In genomic region chr18:75202976-75203375, GRCh38 we compare ENCODE assay signal across 22 cellular contexts. TPM values are rescaled to one million over a fixed set of nuclear protein-coding genes. Genes with fewer than 3 reads are reported as not detected.
A peak's percentile ranks its signal among the peaks of the same experiment; 100 is the strongest.
DNase-seq lines count a peak whose midpoint lies in the region; FAIRE-seq and TF ChIP-seq lines count a peak whose summit lies in the region.
"Had no signal": no experiment of that assay in that cellular context is flagged by ENCODE, and none has a peak within 500 bp of the region (broad histone marks: within the 10 kb centered on the region; RNA-seq: fewer than 3 reads in every experiment).

No MANE protein-coding gene starts in this region.

- H3K9me3 Mint-ChIP-seq in CD8-positive, alpha-beta memory T cell, result no peaks in the 10 kb centered on the region
- H3K9me3 Mint-ChIP-seq in astrocyte (ENCODE audit: unreplicated experiment), result no peaks in the 10 kb centered on the region
- H3K9me3 Mint-ChIP-seq in endodermal cell, result no peaks in the 10 kb centered on the region
- H3K9me3 Mint-ChIP-seq in activated T-helper 1 cell treated with anti-CD3 and anti-CD28 coated beads, Interleukin-12 subunit alpha, Interleukin-12 subunit beta, Interleukin-2, Interleukin-4 antibody, amounts not matched to agents 30 ng/mL and 10 ng/mL and 1 ng/mL, durations not matched to agents 14 hours and 24 hours and 36 hours, result no peaks in the 10 kb centered on the region
- H3K9me3 Mint-ChIP-seq: activated naive CD4-positive, alpha-beta T cell treated with anti-CD3 and anti-CD28 coated beads, Interleukin-2, amount 50 U/mL, for 24 hours; activated T-cell treated with anti-CD3 and anti-CD28 coated beads, Interleukin-2, amount 50 U/mL, for 24 hours; stimulated activated naive B cell treated with anti-CD40 and anti-IgM and Interleukin-4, amounts not matched to agents 10 μg/mL and 1 μg/mL and 100 μg/mL, for 72 hours had no signal

- no peak overlapping the region for H2BK5ac ChIP-seq in mesenchymal stem cell (ENCODE audit: low read depth, low read length, poor library complexity, severe bottlenecking)

- H3K27me3 ChIP-seq in CD8-positive, alpha-beta memory T cell (ENCODE audit: insufficient read depth, low read length, poor library complexity, severe bottlenecking), result no peaks in the 10 kb centered on the region
- H3K27me3 ChIP-seq in astrocyte (ENCODE audit: insufficient read depth, low read length) (no peaks in the 10 kb centered on the region), mesenchymal stem cell (ENCODE audit: control insufficient read depth in 1 of 2, insufficient read depth in 1 of 2, low read length in 2 of 2) (peaks cover 0 to 45% of the 10 kb centered on the region in 2 experiments), stomach (peaks cover 0 to 7% (median 0%) of the 10 kb centered on the region in 3 donors), endodermal cell (ENCODE audit: control insufficient read depth, insufficient read depth, low read length, poor library complexity, severe bottlenecking) (peaks cover 65% of the 10 kb centered on the region)
- H3K27me3 ChIP-seq: foreskin keratinocyte, uterus had no signal

- H2BK12ac ChIP-seq in mesenchymal stem cell (ENCODE audit: low read length in 2 of 2), result no peak overlapping the region

- no peak overlapping the region for H4K8ac ChIP-seq in mesenchymal stem cell (ENCODE audit: low read length)

- H3K9me3 ChIP-seq in CD8-positive, alpha-beta memory T cell (ENCODE audit: low read length), result no peaks in the 10 kb centered on the region
- no peaks in the 10 kb centered on the region for H3K9me3 ChIP-seq in astrocyte (ENCODE audit: insufficient read depth, low read depth, low read length)
- no peaks in the 10 kb centered on the region for H3K9me3 ChIP-seq in mesenchymal stem cell (ENCODE audit: control insufficient read depth, low read length)
- H3K9me3 ChIP-seq in stomach, result no peaks in the 10 kb centered on the region
- no peaks in the 10 kb centered on the region for H3K9me3 ChIP-seq in endodermal cell (ENCODE audit: control insufficient read depth, low read length)
- H3K9me3 ChIP-seq: mucosa of descending colon, uterus had no signal

- H2AFZ ChIP-seq in astrocyte (ENCODE audit: low read depth, low read length) (no peak overlapping the region), mesenchymal stem cell (ENCODE audit: low read depth, low read length) (no peak overlapping the region)

- H3K14ac ChIP-seq in mesenchymal stem cell (ENCODE audit: low read length in 2 of 2), result no peak overlapping the region

- no peak overlapping the region for H3K18ac ChIP-seq in mesenchymal stem cell (ENCODE audit: low read depth in 1 of 2, low read length in 2 of 2)

- no peak overlapping the region for H2AK5ac ChIP-seq in mesenchymal stem cell (ENCODE audit: low read length, severe bottlenecking)

- H2BK15ac ChIP-seq in mesenchymal stem cell (ENCODE audit: low read depth, poor library complexity, severe bottlenecking), result no peak overlapping the region

- peaks cover 33% of the 10 kb centered on the region for H3K4me1 ChIP-seq in CD8-positive, alpha-beta memory T cell (ENCODE audit: insufficient read depth, low read length)
- H3K4me1 ChIP-seq in astrocyte (ENCODE audit: insufficient read depth, low read length), result peaks cover 29% of the 10 kb centered on the region
- H3K4me1 ChIP-seq in mesenchymal stem cell (ENCODE audit: control insufficient read depth, insufficient read depth, low read depth, low read length), result peaks cover 25% of the 10 kb centered on the region
- H3K4me1 ChIP-seq in stomach, result peaks cover 40 to 96% (median 68%) of the 10 kb centered on the region in 4 donors
- H3K4me1 ChIP-seq in endodermal cell (ENCODE audit: control insufficient read depth, insufficient read depth, low read length), result peaks cover 5% of the 10 kb centered on the region

- POLR2A ChIA-PET in CD8-positive, alpha-beta memory T cell (lab: Charles Lee), result interaction anchor here (0.7 kb wide), 1 partner anchor 1121 kb away, joined by 3 read pairs; no protein-coding TSS in a partner anchor

- H3K23ac ChIP-seq in mesenchymal stem cell (ENCODE audit: low read length in 2 of 2), result no peak overlapping the region

- no peak overlapping the region for H3K4ac ChIP-seq in mesenchymal stem cell (ENCODE audit: low read depth in 1 of 2, low read length in 2 of 2)

- intact Hi-C loops in stomach (cut with DNase I; ENCODE audit: low total_unique reads), result no loop called here
- intact Hi-C loops in activated T-helper 1 cell treated with anti-CD3 and anti-CD28 coated beads, Interleukin-12 subunit alpha, Interleukin-12 subunit beta, Interleukin-2, Interleukin-4 antibody, amounts not matched to agents 30 ng/mL and 10 ng/mL and 1 ng/mL, durations not matched to agents 14 hours and 24 hours and 36 hours (cut with micrococcal nuclease), result loop anchor here (10.0 kb wide), 2 partner anchors 298 to 548 kb away; no protein-coding TSS in a partner anchor

- no peak for DNase-seq in CD8-positive, alpha-beta memory T cell
- DNase-seq in astrocyte (ENCODE audit: low read depth), result no peak
- DNase-seq in mesenchymal stem cell, result no peak
- DNase-seq in stomach, result no peak
- DNase-seq in D721Med (ENCODE audit: insufficient read length, low spot score), result no peak
- no peak for DNase-seq in endodermal cell
- DNase-seq in NCI-H2171 (lab: John Stamatoyannopoulos, UW), result no peak
- DNase-seq in activated T-helper 1 cell treated with anti-CD3 and anti-CD28 coated beads, Interleukin-12 subunit alpha, Interleukin-12 subunit beta, Interleukin-2, Interleukin-4 antibody, amounts not matched to agents 30 ng/mL and 10 ng/mL and 1 ng/mL, durations not matched to agents 14 hours and 24 hours and 36 hours (ENCODE audit: low spot score), result no peak
- DNase-seq: activated CD4-positive, alpha-beta T cell treated with anti-CD3 and anti-CD28 coated beads, Interleukin-2, amount 50 U/mL, for 48 hours; activated T-cell treated with anti-CD3 and anti-CD28 coated beads, Interleukin-2, amount 50 U/mL, for 24 hours; effector memory CD4-positive, alpha-beta T cell; foreskin keratinocyte; GF-D8; mucosa of descending colon; NCI-H1694 treated with DMSO at 0.1 percent for 48 hours; stimulated activated naive B cell treated with anti-CD40 and anti-IgM and Interleukin-4, amounts not matched to agents 10 μg/mL and 1 μg/mL and 100 μg/mL, for 72 hours; uterus had no signal

- no peak for TF ChIP-seq POLR2A in stomach (IDR thresholded peaks at IDR 0.05)

- TF ChIP-seq CTCF in astrocyte (IDR thresholded peaks at IDR 0.05; ENCODE audit: insufficient read depth, low read depth, low read length) (no peak), stomach (IDR thresholded peaks at IDR 0.05) (no peak), D721Med (IDR thresholded peaks at IDR 0.05; ENCODE audit: insufficient read depth, missing control alignments) (no peak), endodermal cell (conservative IDR thresholded peaks at IDR 0.05) (no peak)

- H3K4me2 ChIP-seq in astrocyte (ENCODE audit: low read length), result peak overlapping the region; percentile 81
- H3K4me2 ChIP-seq in mesenchymal stem cell (ENCODE audit: low read length, poor library complexity, severe bottlenecking), result no peak overlapping the region

- no peak overlapping the region for H3K27ac ChIP-seq in CD8-positive, alpha-beta memory T cell (ENCODE audit: low read depth, low read length)
- H3K27ac ChIP-seq in astrocyte (ENCODE audit: low read depth, low read length) (no peak overlapping the region), mesenchymal stem cell (ENCODE audit: low read length, poor library complexity, severe bottlenecking) (no peak overlapping the region), stomach (peak overlapping the region in 4 of 5 donors; percentile 58 to 98 (median 96)), endodermal cell (ENCODE audit: low read depth, low read length) (no peak overlapping the region)
- H3K27ac ChIP-seq: cardiac muscle cell, foreskin keratinocyte had no signal

- no peaks in the 10 kb centered on the region for H3K27me3 Mint-ChIP-seq in CD8-positive, alpha-beta memory T cell
- H3K27me3 Mint-ChIP-seq in astrocyte (ENCODE audit: low read depth, unreplicated experiment) (peaks cover 41% of the 10 kb centered on the region), endodermal cell (ENCODE audit: insufficient read depth) (peaks cover 63% of the 10 kb centered on the region)
- peaks cover 30% of the 10 kb centered on the region for H3K27me3 Mint-ChIP-seq in activated T-helper 1 cell treated with anti-CD3 and anti-CD28 coated beads, Interleukin-12 subunit alpha, Interleukin-12 subunit beta, Interleukin-2, Interleukin-4 antibody, amounts not matched to agents 30 ng/mL and 10 ng/mL and 1 ng/mL, durations not matched to agents 14 hours and 24 hours and 36 hours (ENCODE audit: insufficient read depth)
- H3K27me3 Mint-ChIP-seq: activated naive CD4-positive, alpha-beta T cell treated with anti-CD3 and anti-CD28 coated beads, Interleukin-2, amount 50 U/mL, for 24 hours had no signal

- CTCF ChIA-PET in CD8-positive, alpha-beta memory T cell (lab: Charles Lee), result no interaction called here

- H3K27ac Mint-ChIP-seq in CD8-positive, alpha-beta memory T cell, result peak overlapping the region in 5 of 8 donors; percentile 44 to 69 (median 57)
- H3K27ac Mint-ChIP-seq in astrocyte (ENCODE audit: unreplicated experiment) (no peak overlapping the region), endodermal cell (no peak overlapping the region)
- no peak overlapping the region for H3K27ac Mint-ChIP-seq in activated T-helper 1 cell treated with anti-CD3 and anti-CD28 coated beads, Interleukin-12 subunit alpha, Interleukin-12 subunit beta, Interleukin-2, Interleukin-4 antibody, amounts not matched to agents 30 ng/mL and 10 ng/mL and 1 ng/mL, durations not matched to agents 14 hours and 24 hours and 36 hours
- H3K27ac Mint-ChIP-seq: activated naive CD4-positive, alpha-beta T cell treated with anti-CD3 and anti-CD28 coated beads, Interleukin-2, amount 50 U/mL, for 24 hours; activated T-cell treated with anti-CD3 and anti-CD28 coated beads, Interleukin-2, amount 50 U/mL, for 24 hours; progenitor cell of endocrine pancreas; stimulated activated naive B cell treated with anti-CD40 and anti-IgM and Interleukin-4, amounts not matched to agents 10 μg/mL and 1 μg/mL and 100 μg/mL, for 72 hours had no signal

- H3K79me2 ChIP-seq in astrocyte (ENCODE audit: insufficient read depth, low read length), result peaks cover 67% of the 10 kb centered on the region

- FAIRE-seq in astrocyte (lab: Jason Lieb, UNC) (no peak), D721Med (lab: Jason Lieb, UNC) (no peak)
- FAIRE-seq: GM12892, RCC 7860 had no signal

- H3K4me3 ChIP-seq in CD8-positive, alpha-beta memory T cell (ENCODE audit: low read length), result no peak overlapping the region
- H3K4me3 ChIP-seq in astrocyte (ENCODE audit: insufficient read depth, low read depth, low read length) (no peak overlapping the region), mesenchymal stem cell (ENCODE audit: insufficient read depth in 1 of 2, low read depth in 1 of 2, low read length in 2 of 2) (peak overlapping the region in 1 of 2 experiments; percentile 95), stomach (peak overlapping the region in 2 of 4 donors; percentile 80 to 97), endodermal cell (ENCODE audit: low read length) (no peak overlapping the region)
- H3K4me3 ChIP-seq: cardiac muscle cell, mucosa of descending colon had no signal

- peaks cover 56 to 69% (median 65%) of the 10 kb centered on the region in 3 donors for H3K4me1 Mint-ChIP-seq in CD8-positive, alpha-beta memory T cell
- H3K4me1 Mint-ChIP-seq in astrocyte (ENCODE audit: low read depth, unreplicated experiment) (peaks cover 16% of the 10 kb centered on the region), endodermal cell (peaks cover 30% of the 10 kb centered on the region)
- H3K4me1 Mint-ChIP-seq in activated T-helper 1 cell treated with anti-CD3 and anti-CD28 coated beads, Interleukin-12 subunit alpha, Interleukin-12 subunit beta, Interleukin-2, Interleukin-4 antibody, amounts not matched to agents 30 ng/mL and 10 ng/mL and 1 ng/mL, durations not matched to agents 14 hours and 24 hours and 36 hours (ENCODE audit: low read depth), result peaks cover 34% of the 10 kb centered on the region

- peaks cover 47% of the 10 kb centered on the region for H4K20me1 ChIP-seq in astrocyte (ENCODE audit: insufficient read depth, low read length)

- peak overlapping the region in 1 of 7 donors; percentile 76 for H3K4me3 Mint-ChIP-seq in CD8-positive, alpha-beta memory T cell
- H3K4me3 Mint-ChIP-seq in astrocyte (ENCODE audit: unreplicated experiment), result no peak overlapping the region
- H3K4me3 Mint-ChIP-seq in endodermal cell, result no peak overlapping the region
- no peak overlapping the region for H3K4me3 Mint-ChIP-seq in activated T-helper 1 cell treated with anti-CD3 and anti-CD28 coated beads, Interleukin-12 subunit alpha, Interleukin-12 subunit beta, Interleukin-2, Interleukin-4 antibody, amounts not matched to agents 30 ng/mL and 10 ng/mL and 1 ng/mL, durations not matched to agents 14 hours and 24 hours and 36 hours
- H3K4me3 Mint-ChIP-seq: activated naive CD4-positive, alpha-beta T cell treated with anti-CD3 and anti-CD28 coated beads, Interleukin-2, amount 50 U/mL, for 24 hours; activated T-cell treated with anti-CD3 and anti-CD28 coated beads, Interleukin-2, amount 50 U/mL, for 24 hours; stimulated activated naive B cell treated with anti-CD40 and anti-IgM and Interleukin-4, amounts not matched to agents 10 μg/mL and 1 μg/mL and 100 μg/mL, for 72 hours had no signal

- peaks cover 0 to 30% (median 4%) of the 10 kb centered on the region in 3 donors for H3K36me3 Mint-ChIP-seq in CD8-positive, alpha-beta memory T cell
- no peaks in the 10 kb centered on the region for H3K36me3 Mint-ChIP-seq in astrocyte (ENCODE audit: low read depth, unreplicated experiment)
- H3K36me3 Mint-ChIP-seq in endodermal cell (ENCODE audit: low read depth), result peaks cover 3% of the 10 kb centered on the region
- H3K36me3 Mint-ChIP-seq in activated T-helper 1 cell treated with anti-CD3 and anti-CD28 coated beads, Interleukin-12 subunit alpha, Interleukin-12 subunit beta, Interleukin-2, Interleukin-4 antibody, amounts not matched to agents 30 ng/mL and 10 ng/mL and 1 ng/mL, durations not matched to agents 14 hours and 24 hours and 36 hours (ENCODE audit: low read depth), result peaks cover 25% of the 10 kb centered on the region

- H3K79me1 ChIP-seq in mesenchymal stem cell (replicated peaks; ENCODE audit: low read length, poor library complexity, severe bottlenecking), result peaks cover 25% of the 10 kb centered on the region

- TF ChIP-seq EP300 in stomach (IDR thresholded peaks at IDR 0.05), result no peak

- no peaks in the 10 kb centered on the region for H3K36me3 ChIP-seq in CD8-positive, alpha-beta memory T cell (ENCODE audit: insufficient read depth, low read length)
- no peaks in the 10 kb centered on the region for H3K36me3 ChIP-seq in astrocyte (ENCODE audit: insufficient read depth, low read length)
- H3K36me3 ChIP-seq in mesenchymal stem cell (ENCODE audit: control insufficient read depth in 1 of 2, insufficient read depth in 2 of 2, low read depth in 1 of 2, low read length in 2 of 2), result peaks cover 8 to 13% of the 10 kb centered on the region in 2 experiments
- peaks cover 0 to 25% (median 20%) of the 10 kb centered on the region in 4 donors for H3K36me3 ChIP-seq in stomach
- H3K36me3 ChIP-seq in endodermal cell (ENCODE audit: control insufficient read depth, insufficient read depth, low read length), result no peaks in the 10 kb centered on the region
- H3K36me3 ChIP-seq: cardiac muscle cell, uterus had no signal

- H3K9ac ChIP-seq in astrocyte (ENCODE audit: low read length), result no peak overlapping the region
- H3K9ac ChIP-seq in mesenchymal stem cell (ENCODE audit: low read length), result peak overlapping the region; percentile 89
- H3K9ac ChIP-seq in endodermal cell (ENCODE audit: extremely low read depth, low read length, poor library complexity, severe bottlenecking), result no peak overlapping the region

- 94% methylated on average over 5 of the region's 5 CpGs for WGBS in mesenchymal stem cell
- WGBS in stomach, 5 donors, result 78 to 94% (median 92%) methylated on average over 5 of the region's 5 CpGs
- 94 to 96% methylated on average over 3 to 5 of the region's 5 CpGs for WGBS in endodermal cell (ENCODE audit: insufficient coverage in 1 of 2, insufficient read length in 1 of 2), 2 experiments

- no peak overlapping the region for H2BK120ac ChIP-seq in mesenchymal stem cell (ENCODE audit: low read depth, low read length)

- no peak overlapping the region for H4K91ac ChIP-seq in mesenchymal stem cell (ENCODE audit: low read length)

RNA-seq across cellular contexts. Expression of gene PTGR3, which starts 6.0 kb away (rescaled TPM):
- total RNA-seq in CD8-positive, alpha-beta memory T cell, result 10 to 100 TPM; 25.8 to 26.3 TPM
- polyA plus RNA-seq in CD8-positive, alpha-beta memory T cell, result 20.3 TPM
- 8.4 and 12.7 TPM in 2 replicates for total RNA-seq in astrocyte
- polyA plus RNA-seq in mesenchymal stem cell (2013, experiment 1 of 2), result 4.5 TPM
- polyA plus RNA-seq in mesenchymal stem cell (2013, experiment 2 of 2), result 4.7 TPM
- 10 to 100 TPM; 10.4 to 45.5 (median 19.3) TPM for total RNA-seq in stomach
- polyA plus RNA-seq in stomach, result 10 to 100 TPM in 2 of 3 donors, 1 to 10 TPM in 1; 9.9 to 13.8 (median 10.6) TPM
- total RNA-seq in endodermal cell, result 10 to 100 TPM; 12.2 to 13.3 TPM
- 18.3 TPM for polyA plus RNA-seq in endodermal cell (2013, experiment 1 of 2)
- polyA plus RNA-seq in endodermal cell (2013, experiment 2 of 2), result 14.7 TPM
- 19.1 and 23.3 TPM in 2 replicates for total RNA-seq in activated T-helper 1 cell treated with anti-CD3 and anti-CD28 coated beads, Interleukin-12 subunit alpha, Interleukin-12 subunit beta, Interleukin-2, Interleukin-4 antibody, amounts not matched to agents 30 ng/mL and 10 ng/mL and 1 ng/mL, durations not matched to agents 14 hours and 24 hours and 36 hours

RNA-seq across cellular contexts. Expression of gene TSHZ1, which starts 7.6 kb away (rescaled TPM):
- total RNA-seq in CD8-positive, alpha-beta memory T cell, result 10 to 100 TPM; 17.9 to 18.6 TPM
- 9.0 TPM for polyA plus RNA-seq in CD8-positive, alpha-beta memory T cell
- total RNA-seq in astrocyte (2.7 and 2.9 TPM in 2 replicates), stomach (10 to 100 TPM in 3 of 5 donors, 1 to 10 TPM in 2; 7.0 to 21.0 (median 14.8) TPM), endodermal cell (1 to 10 TPM; 1.1 to 1.7 TPM)
- polyA plus RNA-seq in mesenchymal stem cell (2013, experiment 1 of 2), result 4.9 TPM
- polyA plus RNA-seq in mesenchymal stem cell (2013, experiment 2 of 2), result 4.4 TPM
- 1 to 10 TPM; 4.2 to 7.0 (median 5.0) TPM for polyA plus RNA-seq in stomach
- 15.0 TPM for polyA plus RNA-seq in endodermal cell (2013, experiment 1 of 2)
- polyA plus RNA-seq in endodermal cell (2013, experiment 2 of 2), result 14.4 TPM
- total RNA-seq in activated T-helper 1 cell treated with anti-CD3 and anti-CD28 coated beads, Interleukin-12 subunit alpha, Interleukin-12 subunit beta, Interleukin-2, Interleukin-4 antibody, amounts not matched to agents 30 ng/mL and 10 ng/mL and 1 ng/mL, durations not matched to agents 14 hours and 24 hours and 36 hours, result 12.7 and 13.5 TPM in 2 replicates

Comparison
In these comparisons a context has a peak if more than half of its experiments do, and no peak if none do; other contexts are left out.
1. H3K27ac ChIP-seq: peak in stomach (4 of 5); none in CD8-positive, alpha-beta memory T cell (single experiment), astrocyte (single experiment), mesenchymal stem cell (single experiment) and endodermal cell (single experiment).
2. H3K27ac Mint-ChIP-seq: peak in CD8-positive, alpha-beta memory T cell (5 of 8); none in astrocyte (single experiment), endodermal cell (single experiment) and activated T-helper 1 cell treated with anti-CD3 and anti-CD28 coated beads, Interleukin-12 subunit alpha, Interleukin-12 subunit beta, Interleukin-2, Interleukin-4 antibody, amounts not matched to agents 30 ng/mL and 10 ng/mL and 1 ng/mL, durations not matched to agents 14 hours and 24 hours and 36 hours (single experiment).